Comparison of ENCODE assay signal across 8 cellular contexts in the genomic region with DNA sequence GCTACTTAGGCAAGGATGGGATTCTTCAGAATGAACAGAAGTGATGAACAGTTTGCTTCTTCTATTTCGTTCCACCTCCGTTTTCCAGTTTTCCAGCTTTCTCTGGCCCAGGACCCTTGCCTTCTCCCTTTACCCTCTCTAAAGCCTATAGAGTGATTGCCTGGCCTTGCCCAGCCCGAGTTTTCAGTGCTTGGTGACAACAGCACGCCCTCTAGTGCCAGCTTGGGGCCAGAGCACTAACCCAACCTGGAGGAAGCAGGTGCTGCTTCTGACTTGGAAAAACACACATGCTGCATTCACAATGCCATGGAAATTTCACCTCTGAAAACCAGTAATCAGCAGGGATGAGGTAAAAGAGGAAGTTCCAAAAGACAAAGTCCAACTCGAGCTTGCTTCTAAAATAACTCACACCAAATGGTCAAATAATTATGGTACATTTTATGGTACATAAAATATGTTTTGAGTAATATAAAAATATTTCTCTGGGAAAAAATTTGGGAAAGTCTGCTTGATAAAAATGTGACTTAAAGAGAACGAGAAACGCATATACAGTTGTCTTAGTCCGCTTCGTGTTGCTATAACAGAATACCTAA. TPM values are rescaled to one million over a fixed set of nuclear protein-coding genes. Genes with fewer than 3 reads are reported as not detected.
DNase-seq lines count a peak whose midpoint lies in the region; ATAC-seq, FAIRE-seq and TF ChIP-seq lines count a peak whose summit lies in the region.

No MANE protein-coding gene starts in this region.

- H3K36me3 Mint-ChIP-seq in T-cell: no peaks in the 10 kb centered on the region
- no peaks in the 10 kb centered on the region for H3K36me3 Mint-ChIP-seq in activated naive CD8-positive, alpha-beta T cell treated with anti-CD3 and anti-CD28 coated beads, Interleukin-2, amount 50 U/mL, for 24 hours (ENCODE audit: low read depth)

- no peak overlapping the region for H3K4me3 ChIP-seq in A549

- no peak overlapping the region for H3K4me2 ChIP-seq in A549

- TF ChIP-seq RAD21 in A549 (conservative IDR thresholded peaks at IDR 0.05 in 1 of 2, IDR thresholded peaks at IDR 0.05 in 1 of 2): peak; percentile 98 to 99

- H3K4me3 Mint-ChIP-seq in T-cell: no peak overlapping the region
- no peak overlapping the region for H3K4me3 Mint-ChIP-seq in activated naive CD8-positive, alpha-beta T cell treated with anti-CD3 and anti-CD28 coated beads, Interleukin-2, amount 50 U/mL, for 24 hours

- TF ChIP-seq CTCF in A549 (IDR thresholded peaks at IDR 0.05): peak; percentile 98

- 2% methylated on average over 9 of the region's 9 CpGs for WGBS in A549 (ENCODE audit: missing lambda C conversion rate)

- FAIRE-seq in A549 (lab: Jason Lieb, UNC): peak; percentile 36

- H3K4me1 ChIP-seq in A549: peaks cover 5% of the 10 kb centered on the region; the same call in 1 of the 3 replicates

- TF ChIP-seq EP300 in A549 (IDR thresholded peaks at IDR 0.05): no peak

- H3K4me1 Mint-ChIP-seq in T-cell: peaks cover 0 to 1% (median 0%) of the 10 kb centered on the region in 3 donors
- peaks cover 22% of the 10 kb centered on the region for H3K4me1 Mint-ChIP-seq in activated naive CD8-positive, alpha-beta T cell treated with anti-CD3 and anti-CD28 coated beads, Interleukin-2, amount 50 U/mL, for 24 hours

- TF ChIP-seq POLR2A in A549 (IDR thresholded peaks at IDR 0.05; ENCODE audit: low read length): no peak

- POLR2A ChIA-PET in A549 (lab: Yijun Ruan, JAX) (interaction anchor here (1.1 kb wide), 1 partner anchor 127 kb away, joined by 4 read pairs; no protein-coding TSS in a partner anchor), T-cell (lab: Charles Lee) (no interaction called here)

- peaks cover 7 to 10% of the 10 kb centered on the region in 2 donors for H3K27me3 Mint-ChIP-seq in T-cell
- H3K27me3 Mint-ChIP-seq in activated naive CD8-positive, alpha-beta T cell treated with anti-CD3 and anti-CD28 coated beads, Interleukin-2, amount 50 U/mL, for 24 hours: peaks cover 1% of the 10 kb centered on the region

- ATAC-seq in A549: peak; percentile 85 to 96; a peak in 5 of 6 replicates
- ATAC-seq in T-cell (replicated peaks in 1 of 4): peak; percentile 83 to 87 (median 85)
- peak; percentile 68 for ATAC-seq in activated naive CD8-positive, alpha-beta T cell treated with anti-CD3 and anti-CD28 coated beads, Interleukin-2, amount 50 U/mL, for 24 hours
- ATAC-seq in left cardiac atrium: peak; percentile 80 to 83
- no peak for ATAC-seq in HG02759 (IDR thresholded peaks at IDR 0.05; ENCODE audit: unreplicated experiment)

- peak overlapping the region in 1 of 2 experiments; percentile 26; a peak in 2 of 6 replicates for H3K27ac ChIP-seq in A549

- no peak overlapping the region for H3K27ac Mint-ChIP-seq in T-cell
- no peak overlapping the region for H3K27ac Mint-ChIP-seq in activated naive CD8-positive, alpha-beta T cell treated with anti-CD3 and anti-CD28 coated beads, Interleukin-2, amount 50 U/mL, for 24 hours

- CTCF ChIA-PET in A549 (lab: Yijun Ruan, JAX) (interaction anchor here (0.6 to 16.6 kb wide), 44 partner anchors 11 to 411 kb away, joined by 3 to 350 read pairs (median 4); a partner anchor contains a TSS), T-cell (lab: Charles Lee) (interaction anchor here (0.5 to 2.4 kb wide), 12 partner anchors 10 to 539 kb away, joined by 3 to 10 read pairs (median 5); a partner anchor contains a TSS)

- DNase-seq in A549 (ENCODE audit: low read depth in 1 of 2, low spot score in 1 of 2) (peak; percentile 80 to 89), GM19238 (ENCODE audit: insufficient read length, low spot score) (peak; percentile 67), NCI-H1436 treated with DMSO at 0.1 percent for 48 hours (lab: John Stamatoyannopoulos, UW) (peak; percentile 33), T-cell (peak; percentile 37 to 78 (median 67)), left cardiac atrium (peak; percentile 73), putamen (ENCODE audit: low spot score) (peak; percentile 63)
- DNase-seq in activated naive CD8-positive, alpha-beta T cell treated with anti-CD3 and anti-CD28 coated beads, Interleukin-2, amount 50 U/mL, for 24 hours: peak; percentile 78

- H3K9me3 ChIP-seq in A549: no peaks in the 10 kb centered on the region

- intact Hi-C loops in left cardiac atrium (cut with DNase I): loop anchor here (2.0 to 10.0 kb wide), 4 partner anchors 38 to 409 kb away; a partner anchor contains a TSS

- no peaks in the 10 kb centered on the region for H3K9me3 Mint-ChIP-seq in T-cell
- H3K9me3 Mint-ChIP-seq in activated naive CD8-positive, alpha-beta T cell treated with anti-CD3 and anti-CD28 coated beads, Interleukin-2, amount 50 U/mL, for 24 hours: no peaks in the 10 kb centered on the region

TF ChIP-seq in A549, 52 proteins besides CTCF, POLR2A, EP300 and RAD21:
- TF ChIP-seq SMC3 (IDR thresholded peaks at IDR 0.05): peak; percentile 98
- no peak for TF ChIP-seq EHMT2 (IDR thresholded peaks at IDR 0.05; ENCODE audit: low read depth)
- TF ChIP-seq, protein P1, sequence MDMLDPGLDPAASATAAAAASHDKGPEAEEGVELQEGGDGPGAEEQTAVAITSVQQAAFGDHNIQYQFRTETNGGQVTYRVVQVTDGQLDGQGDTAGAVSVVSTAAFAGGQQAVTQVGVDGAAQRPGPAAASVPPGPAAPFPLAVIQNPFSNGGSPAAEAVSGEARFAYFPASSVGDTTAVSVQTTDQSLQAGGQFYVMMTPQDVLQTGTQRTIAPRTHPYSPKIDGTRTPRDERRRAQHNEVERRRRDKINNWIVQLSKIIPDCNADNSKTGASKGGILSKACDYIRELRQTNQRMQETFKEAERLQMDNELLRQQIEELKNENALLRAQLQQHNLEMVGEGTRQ (IDR thresholded peaks at IDR 0.05): no peak
- no peak for TF ChIP-seq ZSCAN20 (CRISPR knock-in tag; IDR thresholded peaks at IDR 0.05)
TF ChIP-seq in A549: peak in this region for 1.

RNA-seq across cellular contexts. Expression of a gene that starts 26.1 kb away (rescaled TPM):
- polyA plus RNA-seq in A549 (2011; rRNA removed): 166 and 188 TPM in 2 replicates
- 146 and 153 TPM in 2 replicates for polyA plus RNA-seq in A549 (2012; cell fraction: cytosol; rRNA removed)
- polyA plus RNA-seq in A549 (2012; cell fraction: nucleus; rRNA removed): 54.6 and 97.2 TPM in 2 replicates
- polyA plus RNA-seq in A549 (2017; fragmentation: RNase III; extraction: RNeasy Plus Mini Kit Qiagen cat#74134 plus additional on column Dnase treatment): 75.3 to 83.2 TPM (median 79.5 TPM) in 3 replicates
- polyA minus RNA-seq in A549 (2011; rRNA and poly(A)+ RNA removed): 63.6 and 74.7 TPM in 2 replicates
- 1 to 10 TPM; 1.6 to 4.7 (median 3.4) TPM for total RNA-seq in T-cell
- 10 to 100 TPM in 1 of 2 donors, 1 to 10 TPM in 1; 6.1 to 10.2 TPM for total RNA-seq in left cardiac atrium

RNA-seq across cellular contexts. Expression of a gene that starts 32.8 kb away (rescaled TPM):
- 12.1 and 14.8 TPM in 2 replicates for polyA plus RNA-seq in A549 (2011; rRNA removed)
- polyA plus RNA-seq in A549 (2012; cell fraction: cytosol; rRNA removed): 1.8 and 2.3 TPM in 2 replicates
- 3.0 and 8.6 TPM in 2 replicates for polyA plus RNA-seq in A549 (2012; cell fraction: nucleus; rRNA removed)
- 2.7 to 3.6 TPM (median 3.3 TPM) in 3 replicates for polyA plus RNA-seq in A549 (2017; fragmentation: RNase III; extraction: RNeasy Plus Mini Kit Qiagen cat#74134 plus additional on column Dnase treatment)
- 80.3 and 99.2 TPM in 2 replicates for polyA minus RNA-seq in A549 (2011; rRNA and poly(A)+ RNA removed)
- total RNA-seq in T-cell: 10 to 100 TPM; 24.3 to 40.9 (median 27.0) TPM
- 100 to 1,000 TPM; 416 to 465 TPM for total RNA-seq in left cardiac atrium

Comparison
In these comparisons a context has a peak if more than half of its experiments do, and no peak if none do; other contexts are left out.
1. DNase-seq: peak in every context shown above with its lines; median percentile 84 in A549; 78 in activated naive CD8-positive, alpha-beta T cell treated with anti-CD3 and anti-CD28 coated beads, Interleukin-2, amount 50 U/mL, for 24 hours; 73 in left cardiac atrium; 67 in GM19238; 67 in T-cell; 63 in putamen; 33 in NCI-H1436 treated with DMSO at 0.1 percent for 48 hours.
2. RNA of a gene that starts 32.8 kb away (total RNA-seq): 416 to 465 TPM in left cardiac atrium; 24.3 to 40.9 TPM in T-cell; every median in the first group is over 4 times any median in the second.